Comparison of ENCODE assay signal across 20 cellular contexts in the genomic region with DNA sequence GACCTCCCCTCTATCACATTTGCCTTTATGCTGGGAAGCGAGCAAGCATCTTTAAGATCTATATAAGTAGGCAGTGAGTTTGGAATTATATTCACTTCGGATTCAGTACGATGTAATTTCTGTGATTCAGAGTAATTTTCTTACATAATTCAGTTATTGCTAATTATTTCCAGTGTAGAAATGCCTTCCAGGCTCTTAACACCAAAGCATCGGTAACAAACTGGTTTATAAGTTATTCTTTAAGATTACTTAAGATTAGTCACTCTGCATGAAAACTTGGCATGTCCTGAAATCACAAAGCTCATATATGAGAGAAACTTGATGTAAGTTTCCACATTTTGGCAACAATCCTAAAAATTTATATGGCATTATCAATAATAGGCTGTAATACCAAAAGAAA.
"Had no signal": no experiment of that assay in that cellular context is flagged by ENCODE, and none has a peak within 500 bp of the region (broad histone marks: within the 10 kb centered on the region; RNA-seq: fewer than 3 reads in every experiment).

No MANE protein-coding gene starts in this region.

- H3K36me3 ChIP-seq: SJSA1 had no signal

- ATAC-seq: Panc1 had no signal

- H3K4me3 ChIP-seq: MG63, SJSA1, SK-N-MC had no signal

- DNase-seq: KBM-7, MG63, NCI-H1092, NCI-H1105 treated with DMSO at 0.1 percent for 48 hours, NCI-H1417 treated with DMSO at 0.1 percent for 48 hours, NCI-H187, NCI-H2029, NCI-H2081 treated with DMSO at 0.1 percent for 48 hours, NCI-H2171, NCI-H226, NCI-H446, NCI-H510A, NCI-H524 treated with DMSO at 0.1 percent for 48 hours, NCI-H69, NCI-H774, Right ventricle myocardium superior, SIG-M5 had no signal

- H3K27ac ChIP-seq: SJSA1, SK-N-MC had no signal

- H3K9me3 ChIP-seq: MG63, SJSA1 had no signal

- H3K4me1 ChIP-seq: SJSA1 had no signal

- H3K27me3 ChIP-seq: MG63, SJSA1 had no signal
